8 cellular contexts compared by ENCODE assay signal in genomic region chr1:212414328-212415106, GRCh38. TPM values are rescaled to one million over a fixed set of nuclear protein-coding genes. Genes with fewer than 3 reads are reported as not detected.
DNase-seq lines count a peak whose midpoint lies in the region; ATAC-seq and TF ChIP-seq lines count a peak whose summit lies in the region.

Gene PACC1 (minus strand): TSS chr1:212414886. CDS start chr1:212414757, 129 bp downstream.

- peak in 1 of 2 donors; percentile 43 for TF ChIP-seq POLR2A in uterus (IDR thresholded peaks at IDR 0.05)

- peak within 1 kb of the TSS; percentile 99 for H3K4me3 Mint-ChIP-seq in T-helper 1 cell treated with Interleukin-12 subunit alpha and Interleukin-12 subunit beta and Interleukin-4 antibody, amounts not matched to agents 30 μg/mL and 1 μg/mL, for 36 hours

- peak within 1 kb of the TSS; percentile 73 to 86 for H3K4me3 ChIP-seq in right atrium auricular region
- peak within 1 kb of the TSS; percentile 79 to 94 for H3K4me3 ChIP-seq in uterus

- H3K27me3 Mint-ChIP-seq in T-helper 1 cell treated with Interleukin-12 subunit alpha and Interleukin-12 subunit beta and Interleukin-4 antibody, amounts not matched to agents 30 μg/mL and 1 μg/mL, for 36 hours (ENCODE audit: low read depth) = no peaks in the 10 kb centered on the region

- H3K4me1 ChIP-seq in right atrium auricular region = peaks cover 0 to 14% of the 10 kb centered on the region in 2 donors
- no peaks in the 10 kb centered on the region for H3K4me1 ChIP-seq in uterus

- ATAC-seq in HG02840 (IDR thresholded peaks at IDR 0.05; ENCODE audit: low FRiP score, unreplicated experiment) = peak; percentile 93

- intact Hi-C loops in uterus (cut with DNase I; ENCODE audit: low total_unique reads) = no loop called here

- TF ChIP-seq CTCF in GM13977 (IDR thresholded peaks at IDR 0.05; ENCODE audit: extremely low read depth, insufficient read depth, missing control alignments) (no peak), right atrium auricular region (IDR thresholded peaks at IDR 0.05) (peak in 1 of 2 donors; percentile 42), uterus (IDR thresholded peaks at IDR 0.05) (peak in 1 of 4 experiments; percentile 21)

- in situ Hi-C loops in GM13977 (cut with MboI; ENCODE audit: low pct_unique_long_range_greater_than_20kb, low sequenced_read_pairs, unreplicated experiment) = no loop called here

- H3K9me3 Mint-ChIP-seq in T-helper 1 cell treated with Interleukin-12 subunit alpha and Interleukin-12 subunit beta and Interleukin-4 antibody, amounts not matched to agents 30 μg/mL and 1 μg/mL, for 36 hours = no peaks in the 10 kb centered on the region

- H3K27ac ChIP-seq in right atrium auricular region (peak within 1 kb of the TSS; percentile 50 to 59), uterus (peak within 1 kb of the TSS; percentile 6 to 11)

- peak; percentile 97 for DNase-seq in GM13977 (ENCODE audit: low spot score)
- peak; percentile 83 for DNase-seq in NCI-H1436 treated with DMSO at 0.1 percent for 48 hours (lab: John Stamatoyannopoulos, UW)
- peak; percentile 37 to 92 (median 80) for DNase-seq in amygdala (lab: John Stamatoyannopoulos, UW)
- DNase-seq in right atrium auricular region (ENCODE audit: low spot score) = peak; percentile 93
- peak; percentile 53 for DNase-seq in pulmonary artery endothelial cell (ENCODE audit: low read depth, low spot score)
- DNase-seq in uterus = peak; percentile 85 to 87

- H3K27ac Mint-ChIP-seq in T-helper 1 cell treated with Interleukin-12 subunit alpha and Interleukin-12 subunit beta and Interleukin-4 antibody, amounts not matched to agents 30 μg/mL and 1 μg/mL, for 36 hours = peak within 1 kb of the TSS; percentile 93

- peaks cover 9% of the 10 kb centered on the region for H3K36me3 ChIP-seq in right atrium auricular region
- no peaks in the 10 kb centered on the region for H3K36me3 ChIP-seq in uterus

- H3K4me1 Mint-ChIP-seq in T-helper 1 cell treated with Interleukin-12 subunit alpha and Interleukin-12 subunit beta and Interleukin-4 antibody, amounts not matched to agents 30 μg/mL and 1 μg/mL, for 36 hours (ENCODE audit: low read depth) = peaks cover 23% of the 10 kb centered on the region

- H3K9me3 ChIP-seq in right atrium auricular region (no peaks in the 10 kb centered on the region), uterus (no peaks in the 10 kb centered on the region)

- peaks cover 22% of the 10 kb centered on the region for H3K36me3 Mint-ChIP-seq in T-helper 1 cell treated with Interleukin-12 subunit alpha and Interleukin-12 subunit beta and Interleukin-4 antibody, amounts not matched to agents 30 μg/mL and 1 μg/mL, for 36 hours (ENCODE audit: low read depth)

- H3K27me3 ChIP-seq in right atrium auricular region = no peaks in the 10 kb centered on the region
- no peaks in the 10 kb centered on the region for H3K27me3 ChIP-seq in uterus

RNA-seq across cellular contexts. Expression of gene PACC1, which starts in this region (rescaled TPM):
- total RNA-seq in right atrium auricular region (1 to 10 TPM; 2.2 to 3.6 TPM), pulmonary artery endothelial cell (18.3 and 24.7 TPM in 2 replicates), uterus (10 to 100 TPM in 1 of 4 donors, 1 to 10 TPM in 3; 1.5 to 10.9 (median 7.2) TPM)

Comparison
In these comparisons a context has a peak if more than half of its experiments do, and no peak if none do; other contexts are left out.
1. Peak in every context shown above with its lines: DNase-seq, ATAC-seq, H3K4me3 ChIP-seq and H3K27ac ChIP-seq.